ENCODE assay signal across 8 cellular contexts in genomic region chr2:241617431-241618154, GRCh38. TPM values are rescaled to one million over a fixed set of nuclear protein-coding genes. Genes with fewer than 3 reads are reported as not detected.
DNase-seq lines count a peak whose midpoint lies in the region; ATAC-seq and TF ChIP-seq lines count a peak whose summit lies in the region.

No MANE protein-coding gene starts in this region.

- TF ChIP-seq POLR2A in right lobe of liver (IDR thresholded peaks at IDR 0.05) (no peak), ovary (IDR thresholded peaks at IDR 0.05) (no peak)

- H3K4me1 ChIP-seq in right lobe of liver (peaks cover 0 to 9% (median 0%) of the 10 kb centered on the region in 4 donors), ovary (ENCODE audit: insufficient read depth) (peaks cover under 1% of the 10 kb centered on the region)

- H3K9me3 Mint-ChIP-seq in activated naive CD8-positive, alpha-beta T cell treated with anti-CD3 and anti-CD28 coated beads, Interleukin-2, amount 50 U/mL, for 24 hours = peaks cover 15% of the 10 kb centered on the region
- H3K9me3 Mint-ChIP-seq in Calu3 (ENCODE audit: low read depth, unreplicated experiment) = no peaks in the 10 kb centered on the region

- TF ChIP-seq CTCF in right lobe of liver (IDR thresholded peaks at IDR 0.05) (no peak), ovary (IDR thresholded peaks at IDR 0.05) (no peak), Calu3 (IDR thresholded peaks at IDR 0.05; ENCODE audit: unreplicated experiment) (no peak)

- no peak for TF ChIP-seq EP300 in ovary (IDR thresholded peaks at IDR 0.05)

- H3K4me1 Mint-ChIP-seq in activated naive CD8-positive, alpha-beta T cell treated with anti-CD3 and anti-CD28 coated beads, Interleukin-2, amount 50 U/mL, for 24 hours = peaks cover 46% of the 10 kb centered on the region
- H3K4me1 Mint-ChIP-seq in Calu3 (ENCODE audit: low read depth, unreplicated experiment) = peaks cover 19% of the 10 kb centered on the region

- no TSS peak for BruUV-seq in Calu3 (replicated peaks; lab: Mats Ljungman, UMichigan)

- H3K27me3 ChIP-seq in right lobe of liver = no peaks in the 10 kb centered on the region
- H3K27me3 ChIP-seq in ovary = no peaks in the 10 kb centered on the region

- CTCF ChIA-PET in Calu3 (lab: Charles Lee) = interaction anchor here (0.6 kb wide), 1 partner anchor 32 kb away, joined by 5 read pairs; no protein-coding TSS in a partner anchor

- DNase-seq in activated CD4-positive, alpha-beta T cell treated with anti-CD3 and anti-CD28 coated beads for 48 hours = peak; percentile 45
- no peak for DNase-seq in activated CD4-positive, alpha-beta T cell treated with anti-CD3 and anti-CD28 coated beads, Interleukin-2, amount 50 U/mL, for 4 hours
- DNase-seq in NCI-H1436 (lab: John Stamatoyannopoulos, UW) (peak; percentile 69), right lobe of liver (no peak), ovary (no peak), D341Med (ENCODE audit: low spot score) (no peak), Calu3 (no peak)
- DNase-seq in activated naive CD8-positive, alpha-beta T cell treated with anti-CD3 and anti-CD28 coated beads, Interleukin-2, amount 50 U/mL, for 24 hours = peak; percentile 48

- peaks cover 0 to 5% (median 0%) of the 10 kb centered on the region in 4 donors for H3K36me3 ChIP-seq in right lobe of liver
- H3K36me3 ChIP-seq in ovary = no peaks in the 10 kb centered on the region

- peak overlapping the region in 1 of 3 donors; percentile 25 for H3K27ac ChIP-seq in right lobe of liver
- no peak overlapping the region for H3K27ac ChIP-seq in ovary

- no peaks in the 10 kb centered on the region for H3K27me3 Mint-ChIP-seq in activated naive CD8-positive, alpha-beta T cell treated with anti-CD3 and anti-CD28 coated beads, Interleukin-2, amount 50 U/mL, for 24 hours
- H3K27me3 Mint-ChIP-seq in Calu3 (ENCODE audit: unreplicated experiment) = no peaks in the 10 kb centered on the region

- peaks cover 39% of the 10 kb centered on the region for H3K36me3 Mint-ChIP-seq in activated naive CD8-positive, alpha-beta T cell treated with anti-CD3 and anti-CD28 coated beads, Interleukin-2, amount 50 U/mL, for 24 hours (ENCODE audit: low read depth)
- H3K36me3 Mint-ChIP-seq in Calu3 (ENCODE audit: insufficient read depth, unreplicated experiment) = peaks cover 21% of the 10 kb centered on the region

- peak overlapping the region; percentile 93 for H3K27ac Mint-ChIP-seq in activated naive CD8-positive, alpha-beta T cell treated with anti-CD3 and anti-CD28 coated beads, Interleukin-2, amount 50 U/mL, for 24 hours
- no peak overlapping the region for H3K27ac Mint-ChIP-seq in Calu3 (ENCODE audit: unreplicated experiment)

- H3K4me3 ChIP-seq in right lobe of liver (peak overlapping the region; percentile 20 to 50 (median 41)), ovary (no peak overlapping the region)

- no peaks in the 10 kb centered on the region for H3K9me3 ChIP-seq in right lobe of liver
- H3K9me3 ChIP-seq in ovary = no peaks in the 10 kb centered on the region

- 49% methylated on average over 15 of the region's 15 CpGs for WGBS in right lobe of liver (ENCODE audit: insufficient coverage, low coverage, low lambda C conversion rate, missing lambda C conversion rate)
- 66 to 72% (median 67%) methylated on average over 15 of the region's 15 CpGs for WGBS in ovary, 3 donors

- H3K4me3 Mint-ChIP-seq in activated naive CD8-positive, alpha-beta T cell treated with anti-CD3 and anti-CD28 coated beads, Interleukin-2, amount 50 U/mL, for 24 hours = peak overlapping the region; percentile 79
- no peak overlapping the region for H3K4me3 Mint-ChIP-seq in Calu3 (ENCODE audit: low read depth, unreplicated experiment)

- ATAC-seq in activated naive CD8-positive, alpha-beta T cell treated with anti-CD3 and anti-CD28 coated beads, Interleukin-2, amount 50 U/mL, for 24 hours = peak; percentile 33
- peak; percentile 70 to 80 (median 74) for ATAC-seq in right lobe of liver

- intact Hi-C loops in right lobe of liver (cut with DNase I) = no loop called here
- intact Hi-C loops in ovary (cut with DNase I) = no loop called here
- intact Hi-C loops in Calu3 (cut with micrococcal nuclease; ENCODE audit: unreplicated experiment) = no loop called here

RNA-seq across cellular contexts. Expression of gene THAP4, which starts 19.4 kb away (rescaled TPM):
- 10 to 100 TPM; 22.1 to 39.2 (median 25.0) TPM for total RNA-seq in right lobe of liver
- total RNA-seq in ovary = 10 to 100 TPM; 26.2 to 54.7 (median 40.3) TPM
- polyA plus RNA-seq in ovary = 10 to 100 TPM; 12.1 to 42.0 TPM
- total RNA-seq in Calu3 (2022) = 53.6 and 57.5 TPM in 2 replicates

RNA-seq across cellular contexts. Expression of gene ATG4B, which starts 19.9 kb away (rescaled TPM):
- total RNA-seq in right lobe of liver = 10 to 100 TPM; 20.6 to 49.8 (median 39.3) TPM
- 10 to 100 TPM; 37.1 to 70.4 (median 56.3) TPM for total RNA-seq in ovary
- polyA plus RNA-seq in ovary = 10 to 100 TPM; 41.0 to 49.5 TPM
- 93.0 and 95.3 TPM in 2 replicates for total RNA-seq in Calu3 (2022)

RNA-seq across cellular contexts. Expression of gene BOK, which starts 59.0 kb away (rescaled TPM):
- total RNA-seq in right lobe of liver (100 to 1,000 TPM in 3 of 6 experiments, 10 to 100 TPM in 3; 50.1 to 119 (median 90.5) TPM), ovary (10 to 100 TPM in 6 of 7 donors, 1 to 10 TPM in 1; 9.6 to 20.6 (median 13.5) TPM), Calu3 (2022) (30.1 and 35.0 TPM in 2 replicates)
- 10 to 100 TPM in 1 of 2 donors, 1 to 10 TPM in 1; 4.8 to 19.2 TPM for polyA plus RNA-seq in ovary

Comparison
In these comparisons a context has a peak if more than half of its experiments do, and no peak if none do; other contexts are left out.
1. DNase-seq: peak in activated CD4-positive, alpha-beta T cell treated with anti-CD3 and anti-CD28 coated beads for 48 hours (single experiment), NCI-H1436 (single experiment) and activated naive CD8-positive, alpha-beta T cell treated with anti-CD3 and anti-CD28 coated beads, Interleukin-2, amount 50 U/mL, for 24 hours (single experiment); none in activated CD4-positive, alpha-beta T cell treated with anti-CD3 and anti-CD28 coated beads, Interleukin-2, amount 50 U/mL, for 4 hours (0 of 2), right lobe of liver (0 of 3), ovary (0 of 5), D341Med (single experiment) and Calu3 (single experiment).